1 cellular context compared by ENCODE assay signal in genomic region chr20:52425253-52425652, GRCh38.
A peak's percentile ranks its signal among the peaks of the same experiment; 100 is the strongest.
TF ChIP-seq lines count a peak whose summit lies in the region.

No MANE protein-coding gene starts in this region.

TF ChIP-seq in IMR-90, 13 proteins besides CTCF, POLR2A, EP300 and RAD21:
- TF ChIP-seq MXI1 (IDR thresholded peaks at IDR 0.05; ENCODE audit: borderline replicate concordance, low read depth, low read length) (no peak), SMC3 (IDR thresholded peaks at IDR 0.05; ENCODE audit: low read depth, low read length) (0 out of 2 replicates have a peak, but pooled peaks have one; percentile 7)
